Comparison of ENCODE assay signal across 13 cellular contexts in the genomic region with DNA sequence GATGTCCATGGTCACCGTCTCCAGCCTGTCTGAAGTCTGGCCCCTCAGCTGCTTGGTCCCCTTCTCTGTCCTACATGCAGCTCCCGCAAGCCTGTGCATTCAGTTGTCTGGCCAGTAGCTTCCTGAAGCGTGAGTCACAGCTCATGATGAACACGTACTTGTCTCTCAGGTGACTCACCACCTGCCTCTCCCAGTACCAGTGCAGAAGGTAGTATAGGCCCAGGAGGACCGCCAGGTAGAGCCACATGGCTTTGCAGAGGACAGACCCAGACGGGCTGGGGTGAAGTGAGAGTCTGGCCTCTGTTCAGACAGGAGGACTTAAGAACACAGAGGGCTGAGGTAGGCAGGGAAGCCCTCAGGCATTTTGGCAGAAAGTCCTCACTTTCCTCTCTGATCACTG. TPM values are rescaled to one million over a fixed set of nuclear protein-coding genes. Genes with fewer than 3 reads are reported as not detected.
A peak's percentile ranks its signal among the peaks of the same experiment; 100 is the strongest.
DNase-seq lines count a peak whose midpoint lies in the region; ATAC-seq and TF ChIP-seq lines count a peak whose summit lies in the region.
"Not testable (repeated sequence)": the region's sequence is repeated elsewhere in the genome, so short reads cannot be mapped to it uniquely, and the experiment has no call there.
"Had no signal": no experiment of that assay in that cellular context is flagged by ENCODE, and none has a peak within 500 bp of the region (broad histone marks: within the 10 kb centered on the region; RNA-seq: fewer than 3 reads in every experiment).

No MANE protein-coding gene starts in this region.

- not testable (repeated sequence) for H3K9me3 ChIP-seq in lower lobe of right lung; smooth muscle cell (replicated peaks; ENCODE audit: low read depth)

- not testable (repeated sequence) for H4K20me1 ChIP-seq in smooth muscle cell (ENCODE audit: low read depth)

- peak; percentile 72 for DNase-seq in Caki2 (ENCODE audit: low read depth)
- DNase-seq in HPDE6-E6E7 (ENCODE audit: extremely low spot score): peak; percentile 94
- peak; percentile 55 for DNase-seq in NCI-H510A treated with DMSO at 0.1 percent for 48 hours (lab: John Stamatoyannopoulos, UW)
- peak; percentile 30 for DNase-seq in T1000 (lab: John Stamatoyannopoulos, UW)
- DNase-seq in amniotic epithelial cell (ENCODE audit: low read depth): peak; percentile 54
- peak; percentile 36 for DNase-seq in epithelial cell of proximal tubule (ENCODE audit: low read depth)
- DNase-seq in lower lobe of right lung; smooth muscle cell (lab: John Stamatoyannopoulos, UW; ENCODE audit: unreplicated experiment): not testable (repeated sequence)

- not testable (repeated sequence) for H3K79me2 ChIP-seq in smooth muscle cell (ENCODE audit: low read depth)

- intact Hi-C loops in lower lobe of right lung (cut with DNase I): not testable (repeated sequence)

- not testable (repeated sequence) for TF ChIP-seq CTCF in epithelial cell of proximal tubule (conservative IDR thresholded peaks at IDR 0.05; ENCODE audit: low read depth, low read length); lower lobe of right lung (IDR thresholded peaks at IDR 0.05); smooth muscle cell (IDR thresholded peaks at IDR 0.05; ENCODE audit: borderline replicate concordance, insufficient read depth, poor library complexity, severe bottlenecking)

- ATAC-seq in lower lobe of right lung: peak; percentile 71 to 79

- not testable (repeated sequence) for H3K27me3 ChIP-seq in lower lobe of right lung (ENCODE audit: low read depth); smooth muscle cell (ENCODE audit: low read depth)

- H3K4me1 ChIP-seq in lower lobe of right lung: peaks cover 36% of the 10 kb centered on the region
- not testable (repeated sequence) for H3K4me1 ChIP-seq in smooth muscle cell (ENCODE audit: low read depth)

- not testable (repeated sequence) for H3K36me3 ChIP-seq in lower lobe of right lung; smooth muscle cell (ENCODE audit: low read depth)

- not testable (repeated sequence) for H3K4me2 ChIP-seq in smooth muscle cell

- WGBS in smooth muscle cell (ENCODE audit: low lambda C conversion rate): 34% methylated on average over 5 of the region's 6 CpGs

- peaks cover 19% of the 10 kb centered on the region for H3F3A ChIP-seq in smooth muscle cell (ENCODE audit: low read depth)

- not testable (repeated sequence) for H2AFZ ChIP-seq in smooth muscle cell (ENCODE audit: low read depth)

- in situ Hi-C loops in Caki2 (cut with HindIII; ENCODE audit: low pct_unique_long_range_greater_than_20kb, low sequenced_read_pairs): not testable (repeated sequence)

- not testable (repeated sequence) for H3K4me3 ChIP-seq in epithelial cell of proximal tubule (ENCODE audit: low read depth, low read length); lower lobe of right lung; smooth muscle cell

- H3K27ac ChIP-seq in lower lobe of right lung: not testable (repeated sequence)
- peak overlapping the region; percentile 66 for H3K27ac ChIP-seq in smooth muscle cell (ENCODE audit: low read depth)

- not testable (repeated sequence) for H3K9ac ChIP-seq in smooth muscle cell (ENCODE audit: low read depth)

RNA-seq across cellular contexts. Expression of a gene that starts 20.6 kb away (rescaled TPM):
- total RNA-seq in Caki2 (2014; rRNA removed; shearing (Covaris generic); ENCODE audit: low replicate concordance): 2.2 and 3.1 TPM in 2 replicates
- total RNA-seq in epithelial cell of proximal tubule: 4.7 and 5.4 TPM in 2 replicates
- total RNA-seq in lower lobe of right lung: 6.8 TPM
- total RNA-seq in smooth muscle cell: 7.3 and 8.5 TPM in 2 replicates
- polyA plus RNA-seq in smooth muscle cell: 2.6 and 3.6 TPM in 2 replicates

RNA-seq across cellular contexts. Expression of a gene that starts 28.3 kb away (rescaled TPM):
- total RNA-seq in Caki2 (2014; rRNA removed; shearing (Covaris generic); ENCODE audit: low replicate concordance): not detected in 2 replicates
- total RNA-seq in epithelial cell of proximal tubule: 0.12 TPM in 1 of 2 replicates, not detected in the other
- total RNA-seq in lower lobe of right lung: 0.53 TPM
- total RNA-seq in smooth muscle cell: 0.94 and 2.0 TPM in 2 replicates
- 0.55 and 3.4 TPM in 2 replicates for polyA plus RNA-seq in smooth muscle cell

RNA-seq across cellular contexts. Expression of a gene that starts 30.6 kb away (rescaled TPM):
- not detected in 2 replicates for total RNA-seq in Caki2 (2014; rRNA removed; shearing (Covaris generic); ENCODE audit: low replicate concordance)
- not detected in 2 replicates for total RNA-seq in epithelial cell of proximal tubule
- total RNA-seq in lower lobe of right lung: not detected
- total RNA-seq in smooth muscle cell: 0.90 and 6.3 TPM in 2 replicates
- polyA plus RNA-seq in smooth muscle cell: 1.7 and 4.1 TPM in 2 replicates
- total RNA-seq: body of pancreas; CD8-positive, alpha-beta T cell; heart left ventricle; mononuclear cell; T-helper 2 cell treated with Interferon-gamma antibody and Interleukin-4, amounts not matched to agents 100 ng/mL and 5 ng/mL, for 36 hours had no signal
- polyA plus RNA-seq: heart left ventricle had no signal

RNA-seq across cellular contexts. Expression of a gene that starts 51.5 kb away (rescaled TPM):
- total RNA-seq in Caki2 (2014; rRNA removed; shearing (Covaris generic); ENCODE audit: low replicate concordance): not detected in 2 replicates
- total RNA-seq in epithelial cell of proximal tubule: not detected in 2 replicates
- total RNA-seq in lower lobe of right lung: not detected
- 1.1 and 4.4 TPM in 2 replicates for total RNA-seq in smooth muscle cell
- polyA plus RNA-seq in smooth muscle cell: 0.83 and 0.97 TPM in 2 replicates
- total RNA-seq: body of pancreas; CD8-positive, alpha-beta T cell; mononuclear cell; T-helper 2 cell treated with Interferon-gamma antibody and Interleukin-4, amounts not matched to agents 100 ng/mL and 5 ng/mL, for 36 hours had no signal
- polyA plus RNA-seq: heart left ventricle had no signal
